Comparison of ENCODE assay signal across 10 cellular contexts in genomic region chr12:88052686-88053085, GRCh38. TPM values are rescaled to one million over a fixed set of nuclear protein-coding genes. Genes with fewer than 3 reads are reported as not detected.
DNase-seq lines count a peak whose midpoint lies in the region; ATAC-seq, FAIRE-seq and TF ChIP-seq lines count a peak whose summit lies in the region.
"Had no signal": no experiment of that assay in that cellular context is flagged by ENCODE, and none has a peak within 500 bp of the region (broad histone marks: within the 10 kb centered on the region; RNA-seq: fewer than 3 reads in every experiment).

No MANE protein-coding gene starts in this region.

- H3K27ac Mint-ChIP-seq in activated T-cell treated with anti-CD3 and anti-CD28 coated beads, Interleukin-2, amount 50 U/mL, for 72 hours = no peak overlapping the region
- H3K27ac Mint-ChIP-seq in astrocyte (ENCODE audit: unreplicated experiment) = no peak overlapping the region
- H3K27ac Mint-ChIP-seq: dendritic cell treated with granulocyte-macrophage colony-stimulating factor and Interleukin-4, amounts not matched to agents 40 ng/mL and 50 ng/mL, for 4 days had no signal

- no peaks in the 10 kb centered on the region for H4K20me1 ChIP-seq in astrocyte (ENCODE audit: insufficient read depth, low read length)

- TF ChIP-seq POLR2A in Peyer's patch (IDR thresholded peaks at IDR 0.05) = no peak

- no peak overlapping the region for H3K9ac ChIP-seq in astrocyte (ENCODE audit: low read length)

- peak; percentile 48 to 53 for ATAC-seq in activated T-cell treated with anti-CD3 and anti-CD28 coated beads, Interleukin-2, amount 50 U/mL, for 72 hours (replicated peaks in 1 of 2)
- no peak for ATAC-seq in activated T-cell treated with anti-CD3 and anti-CD28 coated beads, Interleukin-2, amount 50 U/mL, for 4 hours
- ATAC-seq in HG02678 (IDR thresholded peaks at IDR 0.05; ENCODE audit: unreplicated experiment) = peak; percentile 56
- peak; percentile 59 for ATAC-seq in left colon

- H3K27me3 ChIP-seq in astrocyte (ENCODE audit: insufficient read depth, low read length) (no peaks in the 10 kb centered on the region), Peyer's patch (no peaks in the 10 kb centered on the region)

- no peaks in the 10 kb centered on the region for H3K79me2 ChIP-seq in astrocyte (ENCODE audit: insufficient read depth, low read length)

- no peaks in the 10 kb centered on the region for H3K9me3 Mint-ChIP-seq in activated T-cell treated with anti-CD3 and anti-CD28 coated beads, Interleukin-2, amount 50 U/mL, for 72 hours
- no peaks in the 10 kb centered on the region for H3K9me3 Mint-ChIP-seq in activated T-cell treated with anti-CD3 and anti-CD28 coated beads, Interleukin-2, amount 50 U/mL, for 4 hours
- H3K9me3 Mint-ChIP-seq in astrocyte (ENCODE audit: unreplicated experiment) = no peaks in the 10 kb centered on the region
- H3K9me3 Mint-ChIP-seq: dendritic cell treated with granulocyte-macrophage colony-stimulating factor and Interleukin-4, amounts not matched to agents 40 ng/mL and 50 ng/mL, for 4 days had no signal

- H3K4me3 Mint-ChIP-seq in activated T-cell treated with anti-CD3 and anti-CD28 coated beads, Interleukin-2, amount 50 U/mL, for 72 hours = no peak overlapping the region
- no peak overlapping the region for H3K4me3 Mint-ChIP-seq in activated T-cell treated with anti-CD3 and anti-CD28 coated beads, Interleukin-2, amount 50 U/mL, for 4 hours
- no peak overlapping the region for H3K4me3 Mint-ChIP-seq in astrocyte (ENCODE audit: unreplicated experiment)
- H3K4me3 Mint-ChIP-seq: dendritic cell treated with granulocyte-macrophage colony-stimulating factor and Interleukin-4, amounts not matched to agents 40 ng/mL and 50 ng/mL, for 4 days had no signal

- no peak overlapping the region for H2AFZ ChIP-seq in astrocyte (ENCODE audit: low read depth, low read length)

- no peak overlapping the region for H3K4me3 ChIP-seq in astrocyte (ENCODE audit: insufficient read depth, low read depth, low read length)
- H3K4me3 ChIP-seq in Peyer's patch = no peak overlapping the region

- H3K36me3 Mint-ChIP-seq in activated T-cell treated with anti-CD3 and anti-CD28 coated beads, Interleukin-2, amount 50 U/mL, for 72 hours (ENCODE audit: insufficient read depth in 2 of 2) = peaks cover 3 to 9% of the 10 kb centered on the region in 2 donors
- H3K36me3 Mint-ChIP-seq in activated T-cell treated with anti-CD3 and anti-CD28 coated beads, Interleukin-2, amount 50 U/mL, for 4 hours (ENCODE audit: insufficient read depth) = peaks cover 20% of the 10 kb centered on the region
- H3K36me3 Mint-ChIP-seq in astrocyte (ENCODE audit: low read depth, unreplicated experiment) = peaks cover 3% of the 10 kb centered on the region

- no peaks in the 10 kb centered on the region for H3K27me3 Mint-ChIP-seq in activated T-cell treated with anti-CD3 and anti-CD28 coated beads, Interleukin-2, amount 50 U/mL, for 72 hours (ENCODE audit: low read depth)
- no peaks in the 10 kb centered on the region for H3K27me3 Mint-ChIP-seq in activated T-cell treated with anti-CD3 and anti-CD28 coated beads, Interleukin-2, amount 50 U/mL, for 4 hours (ENCODE audit: low read depth)
- no peaks in the 10 kb centered on the region for H3K27me3 Mint-ChIP-seq in astrocyte (ENCODE audit: low read depth, unreplicated experiment)
- H3K27me3 Mint-ChIP-seq: dendritic cell treated with granulocyte-macrophage colony-stimulating factor and Interleukin-4, amounts not matched to agents 40 ng/mL and 50 ng/mL, for 4 days had no signal

- H3K27ac ChIP-seq in astrocyte (ENCODE audit: low read depth, low read length) (no peak overlapping the region), Peyer's patch (no peak overlapping the region)

- no peak overlapping the region for H3K4me2 ChIP-seq in astrocyte (ENCODE audit: low read length)

- no peaks in the 10 kb centered on the region for H3K4me1 ChIP-seq in astrocyte (ENCODE audit: insufficient read depth, low read length)
- H3K4me1 ChIP-seq in Peyer's patch = no peaks in the 10 kb centered on the region

- no peak for FAIRE-seq in astrocyte (lab: Jason Lieb, UNC)
- FAIRE-seq: GM18507 had no signal

- peak; percentile 27 for TF ChIP-seq CTCF in astrocyte (IDR thresholded peaks at IDR 0.05; ENCODE audit: insufficient read depth, low read depth, low read length)
- TF ChIP-seq CTCF in Peyer's patch (IDR thresholded peaks at IDR 0.05) = peak in 3 of 6 experiments; percentile 9 to 31 (median 30)

- intact Hi-C loops in left colon (cut with DNase I, micrococcal nuclease) = no loop called here

- peaks cover 23% of the 10 kb centered on the region for H3K36me3 ChIP-seq in astrocyte (ENCODE audit: insufficient read depth, low read length)
- H3K36me3 ChIP-seq in Peyer's patch = peaks cover 0 to 47% (median 0%) of the 10 kb centered on the region in 3 donors

- H3K9me3 ChIP-seq in astrocyte (ENCODE audit: insufficient read depth, low read depth, low read length) (no peaks in the 10 kb centered on the region), Peyer's patch (no peaks in the 10 kb centered on the region)

- peak; percentile 18 to 22 for DNase-seq in activated T-cell treated with anti-CD3 and anti-CD28 coated beads, Interleukin-2, amount 50 U/mL, for 72 hours
- DNase-seq in activated T-cell treated with anti-CD3 and anti-CD28 coated beads, Interleukin-2, amount 50 U/mL, for 4 hours = no peak
- DNase-seq in NCI-H446 treated with DMSO at 0.1 percent for 48 hours (lab: John Stamatoyannopoulos, UW) (peak; percentile 22), astrocyte (ENCODE audit: low read depth) (peak; percentile 12), left colon (peak in 1 of 2 donors; percentile 15), COLO829 (ENCODE audit: low spot score) (no peak), Peyer's patch (no peak)

- no peaks in the 10 kb centered on the region for H3K4me1 Mint-ChIP-seq in activated T-cell treated with anti-CD3 and anti-CD28 coated beads, Interleukin-2, amount 50 U/mL, for 72 hours (ENCODE audit: low read depth)
- H3K4me1 Mint-ChIP-seq in activated T-cell treated with anti-CD3 and anti-CD28 coated beads, Interleukin-2, amount 50 U/mL, for 4 hours (ENCODE audit: low read depth) = no peaks in the 10 kb centered on the region
- H3K4me1 Mint-ChIP-seq in astrocyte (ENCODE audit: low read depth, unreplicated experiment) = no peaks in the 10 kb centered on the region

RNA-seq across cellular contexts. Expression of gene C12orf50, which starts 23.5 kb away (rescaled TPM):
- total RNA-seq in activated T-cell treated with anti-CD3 and anti-CD28 coated beads, Interleukin-2, amount 50 U/mL, for 72 hours = under 1 TPM; 0.12 to 0.36 TPM
- not detected for total RNA-seq in activated T-cell treated with anti-CD3 and anti-CD28 coated beads, Interleukin-2, amount 50 U/mL, for 4 hours
- total RNA-seq in astrocyte (not detected in 2 replicates), left colon (not detected), Peyer's patch (not detected)

Comparison
In these comparisons a context has a peak if more than half of its experiments do, and no peak if none do; other contexts are left out.
1. ATAC-seq: peak in activated T-cell treated with anti-CD3 and anti-CD28 coated beads, Interleukin-2, amount 50 U/mL, for 72 hours (2 of 2), HG02678 (single experiment) and left colon (single experiment); none in activated T-cell treated with anti-CD3 and anti-CD28 coated beads, Interleukin-2, amount 50 U/mL, for 4 hours (0 of 2).
2. DNase-seq: peak in activated T-cell treated with anti-CD3 and anti-CD28 coated beads, Interleukin-2, amount 50 U/mL, for 72 hours (2 of 2), NCI-H446 treated with DMSO at 0.1 percent for 48 hours (single experiment) and astrocyte (single experiment); none in activated T-cell treated with anti-CD3 and anti-CD28 coated beads, Interleukin-2, amount 50 U/mL, for 4 hours (single experiment), COLO829 (single experiment) and Peyer's patch (0 of 3).